In the genomic region with DNA sequence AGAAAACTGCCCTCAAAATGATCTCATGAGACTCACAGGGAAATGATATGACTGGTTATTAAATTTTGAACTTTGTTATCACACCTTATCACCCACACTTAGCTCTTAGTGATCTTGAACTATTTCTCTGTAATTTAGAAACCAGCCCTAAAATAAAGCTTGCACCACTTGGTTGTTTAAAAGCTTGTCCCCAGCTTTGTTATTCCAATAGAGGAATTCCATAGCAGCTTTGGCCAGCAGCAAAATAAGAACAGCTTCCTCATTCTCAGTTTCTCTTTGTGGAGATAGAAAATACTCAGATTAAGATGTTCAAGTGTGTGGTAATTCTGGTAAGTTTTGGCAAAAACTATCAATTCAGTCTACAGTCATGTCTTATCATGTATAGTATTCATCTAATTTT, we compare ENCODE assay signal across 28 cellular contexts. TPM values are rescaled to one million over a fixed set of nuclear protein-coding genes. Genes with fewer than 3 reads are reported as not detected.
A peak's percentile ranks its signal among the peaks of the same experiment; 100 is the strongest.
DNase-seq lines count a peak whose midpoint lies in the region; ATAC-seq, FAIRE-seq and TF ChIP-seq lines count a peak whose summit lies in the region.
"Had no signal": no experiment of that assay in that cellular context is flagged by ENCODE, and none has a peak within 500 bp of the region (broad histone marks: within the 10 kb centered on the region; RNA-seq: fewer than 3 reads in every experiment).

No MANE protein-coding gene starts in this region.

- H3K9me3 ChIP-seq in HUES48 (ENCODE audit: control insufficient read depth, insufficient read depth, low read length) (no peaks in the 10 kb centered on the region), ovary (no peaks in the 10 kb centered on the region), PC-9 (ENCODE audit: insufficient read depth, low read depth) (no peaks in the 10 kb centered on the region)
- H3K9me3 ChIP-seq: SJCRH30 had no signal

- no peaks in the 10 kb centered on the region for H3K36me3 Mint-ChIP-seq in WTC11
- no peaks in the 10 kb centered on the region for H3K36me3 Mint-ChIP-seq in memory B cell
- H3K36me3 Mint-ChIP-seq: T-cell had no signal

- no peaks in the 10 kb centered on the region for H3K9me2 ChIP-seq in PC-9 (ENCODE audit: insufficient read depth)

- H3K9me3 Mint-ChIP-seq in WTC11 (no peaks in the 10 kb centered on the region), memory B cell (peaks cover 1% of the 10 kb centered on the region)
- H3K9me3 Mint-ChIP-seq: CD4-positive, alpha-beta T cell; T-cell had no signal

- H2AFZ ChIP-seq in PC-9 = no peak overlapping the region

- no TSS peak for BruUV-seq in PC-9 (replicated peaks; lab: Mats Ljungman, UMichigan)

- H3K4me1 ChIP-seq in HUES48 (ENCODE audit: control insufficient read depth, insufficient read depth, low read length) (peaks cover 23% of the 10 kb centered on the region), ovary (ENCODE audit: insufficient read depth) (no peaks in the 10 kb centered on the region), PC-9 (replicated peaks; ENCODE audit: insufficient read depth) (peaks cover 7% of the 10 kb centered on the region; the same call in 1 of the 2 replicates)
- H3K4me1 ChIP-seq: BLaER1 treated with 17β-estradiol and CSF1 and Interleukin-3, amounts not matched to agents 10 nM and 100 nM; SJCRH30 had no signal

- FAIRE-seq in D721Med (lab: Jason Lieb, UNC) = peak; percentile 98
- FAIRE-seq: A204.1 had no signal

- no peaks in the 10 kb centered on the region for H3F3A ChIP-seq in PC-9 (ENCODE audit: insufficient read depth, low read depth)

- H3K27me3 ChIP-seq in HUES48 (ENCODE audit: control insufficient read depth, insufficient read depth, low read length) (no peaks in the 10 kb centered on the region), ovary (no peaks in the 10 kb centered on the region), PC-9 (ENCODE audit: insufficient read depth, low read depth) (no peaks in the 10 kb centered on the region)
- H3K27me3 ChIP-seq: BLaER1 treated with 17β-estradiol and CSF1 and Interleukin-3, amounts not matched to agents 10 nM and 100 nM; SJCRH30 had no signal

- H3K27ac ChIP-seq in HUES48 (ENCODE audit: low read depth, low read length) (peak overlapping the region; percentile 54), ovary (no peak overlapping the region), PC-9 (no peak overlapping the region)
- H3K27ac ChIP-seq: BLaER1 treated with 17β-estradiol and CSF1 and Interleukin-3, amounts not matched to agents 10 nM and 100 nM; SJCRH30 had no signal

- no peak overlapping the region for H3K9ac ChIP-seq in HUES48 (ENCODE audit: low read depth, low read length)
- H3K9ac ChIP-seq: BLaER1 treated with 17β-estradiol and CSF1 and Interleukin-3, amounts not matched to agents 10 nM and 100 nM had no signal

- ATAC-seq in WTC11 = peak; percentile 24; the same call in 1 of the 2 replicates
- no peak for ATAC-seq in memory B cell (ENCODE audit: low read depth)
- ATAC-seq in HG03196 (IDR thresholded peaks at IDR 0.05; ENCODE audit: unreplicated experiment) = no peak
- ATAC-seq in GM18519 (IDR thresholded peaks at IDR 0.05; ENCODE audit: low FRiP score, unreplicated experiment) = no peak
- ATAC-seq: PC-3, Right ventricle myocardium inferior, T-cell had no signal

- H3K27me3 Mint-ChIP-seq in WTC11 (ENCODE audit: low read depth) (peaks cover 4% of the 10 kb centered on the region; the same call in 1 of the 2 replicates), memory B cell (no peaks in the 10 kb centered on the region)

- no peaks in the 10 kb centered on the region for H3K79me2 ChIP-seq in PC-9 (ENCODE audit: low read depth)

- CTCF ChIA-PET in WTC11 (lab: Charles Lee) (interaction anchor here (1.1 kb wide), 1 partner anchor 19 kb away, joined by 3 read pairs; no protein-coding TSS in a partner anchor), PC-9 (lab: Charles Lee) (no interaction called here)

- H3K36me3 ChIP-seq in HUES48 (ENCODE audit: control insufficient read depth, insufficient read depth, low read length) = no peaks in the 10 kb centered on the region
- H3K36me3 ChIP-seq in ovary = no peaks in the 10 kb centered on the region
- H3K36me3 ChIP-seq in PC-9 (ENCODE audit: low read depth) = no peaks in the 10 kb centered on the region
- H3K36me3 ChIP-seq: BLaER1 treated with 17β-estradiol and CSF1 and Interleukin-3, amounts not matched to agents 10 nM and 100 nM; SJCRH30 had no signal

- intact Hi-C loops in ovary (cut with DNase I) = no loop called here
- intact Hi-C loops in PC-9 (cut with micrococcal nuclease; ENCODE audit: unreplicated experiment) = no loop called here

- TF ChIP-seq EP300 in ovary (IDR thresholded peaks at IDR 0.05) = no peak

- no peak for TF ChIP-seq POLR2A in ovary (IDR thresholded peaks at IDR 0.05)

- POLR2A ChIA-PET in WTC11 (lab: Charles Lee) = interaction anchor here (0.5 to 0.6 kb wide), 2 partner anchors 31 to 225 kb away, joined by 3 read pairs; no protein-coding TSS in a partner anchor
- POLR2A ChIA-PET in PC-9 (lab: Charles Lee; ENCODE audit: unreplicated experiment) = no interaction called here

- H4K20me1 ChIP-seq in PC-9 (ENCODE audit: insufficient read depth) = no peaks in the 10 kb centered on the region
- H4K20me1 ChIP-seq: BLaER1 treated with 17β-estradiol and CSF1 and Interleukin-3, amounts not matched to agents 10 nM and 100 nM had no signal

- H3K4me2 ChIP-seq in PC-9 = no peak overlapping the region
- H3K4me2 ChIP-seq: BLaER1 treated with 17β-estradiol and CSF1 and Interleukin-3, amounts not matched to agents 10 nM and 100 nM had no signal

- TF ChIP-seq CTCF in D721Med (IDR thresholded peaks at IDR 0.05; ENCODE audit: insufficient read depth, missing control alignments) = no peak
- TF ChIP-seq CTCF in WTC11 (IDR thresholded peaks at IDR 0.05) = no peak
- TF ChIP-seq CTCF in ovary (IDR thresholded peaks at IDR 0.05) = no peak
- TF ChIP-seq CTCF in PC-9 (conservative IDR thresholded peaks at IDR 0.05) = no peak

- no peak overlapping the region for H3K4me3 Mint-ChIP-seq in WTC11
- no peak overlapping the region for H3K4me3 Mint-ChIP-seq in memory B cell
- H3K4me3 Mint-ChIP-seq: CD4-positive, alpha-beta T cell; T-cell had no signal

- H3K4me1 Mint-ChIP-seq in WTC11 (peaks cover 23% of the 10 kb centered on the region), memory B cell (peaks cover 8% of the 10 kb centered on the region)
- H3K4me1 Mint-ChIP-seq: T-cell had no signal

- H3K27ac Mint-ChIP-seq in WTC11 (peak overlapping the region; percentile 95), memory B cell (peak overlapping the region; percentile 24)
- H3K27ac Mint-ChIP-seq: CD4-positive, alpha-beta T cell; T-cell had no signal

- H3K4me3 ChIP-seq in HUES48 (ENCODE audit: low read depth, low read length) (peak overlapping the region; percentile 20; the same call in 1 of the 2 replicates), ovary (no peak overlapping the region), PC-9 (no peak overlapping the region)
- H3K4me3 ChIP-seq: BLaER1 treated with 17β-estradiol and CSF1 and Interleukin-3, amounts not matched to agents 10 nM and 100 nM; SJCRH30 had no signal

- DNase-seq in D721Med (ENCODE audit: insufficient read length, low spot score) (no peak), WTC11 (ENCODE audit: low spot score) (no peak), memory B cell (ENCODE audit: low spot score in 2 of 2) (no peak), ovary (no peak), PC-9 (no peak)
- DNase-seq: CD4-positive, alpha-beta T cell; DMS 273 treated with DMSO at 0.1 percent for 48 hours; DMS79; GF-D8; H7; NCI-H1092; NCI-H1417 treated with DMSO at 0.1 percent for 48 hours; NCI-H187; NCI-H2081 treated with DMSO at 0.1 percent for 48 hours; NCI-H2171; NCI-H226; NCI-H524; NCI-H774; PC-3; SJCRH30; T-cell had no signal

TF ChIP-seq in WTC11, 78 proteins besides CTCF, POLR2A, EP300 and RAD21 (continues in another document):
- no peak for TF ChIP-seq NFYB (CRISPR knock-in tag; conservative IDR thresholded peaks at IDR 0.05; ENCODE audit: low read depth)
- TF ChIP-seq, protein P1, sequence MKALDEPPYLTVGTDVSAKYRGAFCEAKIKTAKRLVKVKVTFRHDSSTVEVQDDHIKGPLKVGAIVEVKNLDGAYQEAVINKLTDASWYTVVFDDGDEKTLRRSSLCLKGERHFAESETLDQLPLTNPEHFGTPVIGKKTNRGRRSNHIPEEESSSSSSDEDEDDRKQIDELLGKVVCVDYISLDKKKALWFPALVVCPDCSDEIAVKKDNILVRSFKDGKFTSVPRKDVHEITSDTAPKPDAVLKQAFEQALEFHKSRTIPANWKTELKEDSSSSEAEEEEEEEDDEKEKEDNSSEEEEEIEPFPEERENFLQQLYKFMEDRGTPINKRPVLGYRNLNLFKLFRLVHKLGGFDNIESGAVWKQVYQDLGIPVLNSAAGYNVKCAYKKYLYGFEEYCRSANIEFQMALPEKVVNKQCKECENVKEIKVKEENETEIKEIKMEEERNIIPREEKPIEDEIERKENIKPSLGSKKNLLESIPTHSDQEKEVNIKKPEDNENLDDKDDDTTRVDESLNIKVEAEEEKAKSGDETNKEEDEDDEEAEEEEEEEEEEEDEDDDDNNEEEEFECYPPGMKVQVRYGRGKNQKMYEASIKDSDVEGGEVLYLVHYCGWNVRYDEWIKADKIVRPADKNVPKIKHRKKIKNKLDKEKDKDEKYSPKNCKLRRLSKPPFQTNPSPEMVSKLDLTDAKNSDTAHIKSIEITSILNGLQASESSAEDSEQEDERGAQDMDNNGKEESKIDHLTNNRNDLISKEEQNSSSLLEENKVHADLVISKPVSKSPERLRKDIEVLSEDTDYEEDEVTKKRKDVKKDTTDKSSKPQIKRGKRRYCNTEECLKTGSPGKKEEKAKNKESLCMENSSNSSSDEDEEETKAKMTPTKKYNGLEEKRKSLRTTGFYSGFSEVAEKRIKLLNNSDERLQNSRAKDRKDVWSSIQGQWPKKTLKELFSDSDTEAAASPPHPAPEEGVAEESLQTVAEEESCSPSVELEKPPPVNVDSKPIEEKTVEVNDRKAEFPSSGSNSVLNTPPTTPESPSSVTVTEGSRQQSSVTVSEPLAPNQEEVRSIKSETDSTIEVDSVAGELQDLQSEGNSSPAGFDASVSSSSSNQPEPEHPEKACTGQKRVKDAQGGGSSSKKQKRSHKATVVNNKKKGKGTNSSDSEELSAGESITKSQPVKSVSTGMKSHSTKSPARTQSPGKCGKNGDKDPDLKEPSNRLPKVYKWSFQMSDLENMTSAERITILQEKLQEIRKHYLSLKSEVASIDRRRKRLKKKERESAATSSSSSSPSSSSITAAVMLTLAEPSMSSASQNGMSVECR (CRISPR knock-in tag; IDR thresholded peaks at IDR 0.05; ENCODE audit: borderline replicate concordance) = no peak
- TF ChIP-seq CREM (CRISPR knock-in tag; IDR thresholded peaks at IDR 0.05) = no peak

RNA-seq across cellular contexts. Expression of a gene that starts 54.4 kb away (rescaled TPM):
- total RNA-seq in WTC11 (2021) (0.23 to 0.92 TPM (median 0.55 TPM) in 3 replicates), ovary (10 to 100 TPM in 3 of 7 donors, 1 to 10 TPM in 4; 5.4 to 62.8 (median 8.9) TPM), PC-9 (2021) (2.7 and 2.9 TPM in 2 replicates)
- 10 to 100 TPM; 11.2 to 17.7 TPM for polyA plus RNA-seq in ovary
- total RNA-seq: CD4-positive, alpha-beta T cell; T-helper 2 cell treated with Interferon-gamma antibody and Interleukin-4, amounts not matched to agents 100 ng/mL and 5 ng/mL, for 36 hours had no signal
